8 cellular contexts compared by ENCODE assay signal in genomic region chr14:61471297-61471980, GRCh38.
DNase-seq lines count a peak whose midpoint lies in the region; ATAC-seq and TF ChIP-seq lines count a peak whose summit lies in the region.

No MANE protein-coding gene starts in this region.

- ATAC-seq in psoas muscle, result peak in 1 of 4 donors; percentile 27
- ATAC-seq in HG02981 (IDR thresholded peaks at IDR 0.05; ENCODE audit: unreplicated experiment), result no peak

- 57% methylated on average over 7 of the region's 7 CpGs for WGBS in esophagus muscularis mucosa
- WGBS in psoas muscle, 3 donors, result 48 to 61% (median 56%) methylated on average over 7 of the region's 7 CpGs

- H3K4me1 ChIP-seq in esophagus muscularis mucosa (peaks cover 69 to 82% (median 77%) of the 10 kb centered on the region in 4 donors), psoas muscle (peaks cover 29% of the 10 kb centered on the region)

- DNase-seq in EL (peak; percentile 23), esophagus muscularis mucosa (ENCODE audit: extremely low spot score) (no peak), psoas muscle (no peak), SHP77 treated with DMSO at 0.1 percent for 48 hours (lab: John Stamatoyannopoulos, UW) (no peak), Ammon's horn (ENCODE audit: low spot score) (no peak)
- DNase-seq in stimulated activated CD4-positive, alpha-beta T cell treated with anti-CD3 and anti-CD28 coated beads, Interleukin-1b, Interleukin-23, amount 100 ng/mL, for 48 hours, result no peak

- no peak for TF ChIP-seq EP300 in esophagus muscularis mucosa (IDR thresholded peaks at IDR 0.05)

- intact Hi-C loops in esophagus muscularis mucosa (cut with DNase I) (loop anchor here (10.0 kb wide), 1 partner anchor 223 kb away; the partner anchor contains the start of gene HIF1A), psoas muscle (cut with DNase I) (loop anchor here in 1 of 2 donors (5.0 kb wide), 1 partner anchor 256 kb away; no protein-coding TSS in a partner anchor)

- H3K27ac ChIP-seq in esophagus muscularis mucosa (replicated peaks in 1 of 4) (peak overlapping the region; percentile 60 to 75 (median 70)), psoas muscle (peak overlapping the region; percentile 39)

- TF ChIP-seq CTCF in esophagus muscularis mucosa (IDR thresholded peaks at IDR 0.05), result no peak
- TF ChIP-seq CTCF in psoas muscle (IDR thresholded peaks at IDR 0.05), result no peak

- TF ChIP-seq POLR2A in Raji (IDR thresholded peaks at IDR 0.05; ENCODE audit: insufficient read depth, low read depth, low read length) (peak; percentile 50), esophagus muscularis mucosa (IDR thresholded peaks at IDR 0.05; ENCODE audit: low read depth) (no peak)

- no peaks in the 10 kb centered on the region for H3K9me3 ChIP-seq in esophagus muscularis mucosa
- no peaks in the 10 kb centered on the region for H3K9me3 ChIP-seq in psoas muscle

- no peaks in the 10 kb centered on the region for H3K36me3 ChIP-seq in esophagus muscularis mucosa
- no peaks in the 10 kb centered on the region for H3K36me3 ChIP-seq in psoas muscle (ENCODE audit: insufficient read depth in 1 of 2, low read depth in 1 of 2)

- no peaks in the 10 kb centered on the region for H3K27me3 ChIP-seq in esophagus muscularis mucosa
- no peaks in the 10 kb centered on the region for H3K27me3 ChIP-seq in psoas muscle (ENCODE audit: insufficient read depth in 3 of 3, low read length in 2 of 3)

- H3K4me3 ChIP-seq in esophagus muscularis mucosa, result peak overlapping the region; percentile 29 to 57 (median 49)
- peak overlapping the region; percentile 45 for H3K4me3 ChIP-seq in psoas muscle
